ENCODE assay signal across 1 cellular context in genomic region chr5:77635617-77636422, GRCh38.
TF ChIP-seq lines count a peak whose summit lies in the region.

No MANE protein-coding gene starts in this region.

TF ChIP-seq in GM23338, 12 proteins besides CTCF, POLR2A, EP300 and RAD21:
- TF ChIP-seq, protein P1, sequence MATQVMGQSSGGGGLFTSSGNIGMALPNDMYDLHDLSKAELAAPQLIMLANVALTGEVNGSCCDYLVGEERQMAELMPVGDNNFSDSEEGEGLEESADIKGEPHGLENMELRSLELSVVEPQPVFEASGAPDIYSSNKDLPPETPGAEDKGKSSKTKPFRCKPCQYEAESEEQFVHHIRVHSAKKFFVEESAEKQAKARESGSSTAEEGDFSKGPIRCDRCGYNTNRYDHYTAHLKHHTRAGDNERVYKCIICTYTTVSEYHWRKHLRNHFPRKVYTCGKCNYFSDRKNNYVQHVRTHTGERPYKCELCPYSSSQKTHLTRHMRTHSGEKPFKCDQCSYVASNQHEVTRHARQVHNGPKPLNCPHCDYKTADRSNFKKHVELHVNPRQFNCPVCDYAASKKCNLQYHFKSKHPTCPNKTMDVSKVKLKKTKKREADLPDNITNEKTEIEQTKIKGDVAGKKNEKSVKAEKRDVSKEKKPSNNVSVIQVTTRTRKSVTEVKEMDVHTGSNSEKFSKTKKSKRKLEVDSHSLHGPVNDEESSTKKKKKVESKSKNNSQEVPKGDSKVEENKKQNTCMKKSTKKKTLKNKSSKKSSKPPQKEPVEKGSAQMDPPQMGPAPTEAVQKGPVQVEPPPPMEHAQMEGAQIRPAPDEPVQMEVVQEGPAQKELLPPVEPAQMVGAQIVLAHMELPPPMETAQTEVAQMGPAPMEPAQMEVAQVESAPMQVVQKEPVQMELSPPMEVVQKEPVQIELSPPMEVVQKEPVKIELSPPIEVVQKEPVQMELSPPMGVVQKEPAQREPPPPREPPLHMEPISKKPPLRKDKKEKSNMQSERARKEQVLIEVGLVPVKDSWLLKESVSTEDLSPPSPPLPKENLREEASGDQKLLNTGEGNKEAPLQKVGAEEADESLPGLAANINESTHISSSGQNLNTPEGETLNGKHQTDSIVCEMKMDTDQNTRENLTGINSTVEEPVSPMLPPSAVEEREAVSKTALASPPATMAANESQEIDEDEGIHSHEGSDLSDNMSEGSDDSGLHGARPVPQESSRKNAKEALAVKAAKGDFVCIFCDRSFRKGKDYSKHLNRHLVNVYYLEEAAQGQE (IDR thresholded peaks at IDR 0.05; ENCODE audit: unreplicated experiment), result peak; percentile 79
- TF ChIP-seq EZH2phosphoT487 (IDR thresholded peaks at IDR 0.05; ENCODE audit: unreplicated experiment) (peak; percentile 82), NANOG (IDR thresholded peaks at IDR 0.05; ENCODE audit: borderline replicate concordance) (no peak), EZH2 (IDR thresholded peaks at IDR 0.05; ENCODE audit: low read depth, unreplicated experiment) (no peak)
